In genomic region chr3:72889310-72890165, GRCh38 we compare ENCODE assay signal across 8 cellular contexts. TPM values are rescaled to one million over a fixed set of nuclear protein-coding genes. Genes with fewer than 3 reads are reported as not detected.
DNase-seq lines count a peak whose midpoint lies in the region; ATAC-seq, FAIRE-seq and TF ChIP-seq lines count a peak whose summit lies in the region.
"Had no signal": no experiment of that assay in that cellular context is flagged by ENCODE, and none has a peak within 500 bp of the region (broad histone marks: within the 10 kb centered on the region; RNA-seq: fewer than 3 reads in every experiment).

No MANE protein-coding gene starts in this region.

- TF ChIP-seq RAD21 in IMR-90 (IDR thresholded peaks at IDR 0.05; ENCODE audit: low read length) (no peak), K562 (CRISPR knock-in tag; conservative IDR thresholded peaks at IDR 0.05 in 1 of 2, IDR thresholded peaks at IDR 0.05 in 1 of 2) (no peak)

- ATAC-seq in IMR-90 (ENCODE audit: low read depth) (no peak), K562 (no peak)
- ATAC-seq: body of pancreas had no signal

- H3K23ac ChIP-seq in IMR-90 (ENCODE audit: low read depth, low read length), result peak overlapping the region; percentile 78

- TF ChIP-seq CTCF in IMR-90 (conservative IDR thresholded peaks at IDR 0.05; ENCODE audit: low read depth, low read length) (no peak), K562 (IDR thresholded peaks at IDR 0.05 in 2 of 3, conservative IDR thresholded peaks at IDR 0.05 in 1 of 3; ENCODE audit: insufficient read depth in 2 of 3, low read depth in 1 of 3, low read length in 3 of 3) (no peak), testis (IDR thresholded peaks at IDR 0.05) (no peak)

- H2BK20ac ChIP-seq in IMR-90 (ENCODE audit: low read depth, low read length), result no peak overlapping the region; the same call in 1 of the 2 replicates

- 87% methylated on average over 3 of the region's 13 CpGs; no CpG with 5 or more reads in 1 of the 2 experiments for WGBS in IMR-90 (ENCODE audit: extremely low coverage in 2 of 2, insufficient read length in 1 of 2), 2 experiments
- 60% methylated on average over 7 of the region's 13 CpGs for WGBS in K562 (ENCODE audit: insufficient coverage, low coverage, missing lambda C conversion rate)
- WGBS in testis, 2 donors, result 58 to 69% methylated on average over 12 to 13 of the region's 13 CpGs

- H2AK5ac ChIP-seq in IMR-90 (ENCODE audit: low read depth, low read length), result peak overlapping the region; percentile 77; the same call in 1 of the 2 replicates

- H3K14ac ChIP-seq in IMR-90 (replicated peaks; ENCODE audit: low read depth, low read length), result peak overlapping the region; percentile 39

- H4K5ac ChIP-seq in IMR-90 (ENCODE audit: low read depth, low read length), result peak overlapping the region; percentile 85

- H3K9me3 ChIP-seq in IMR-90 (ENCODE audit: control insufficient read depth, insufficient read depth, low read length), result no peaks in the 10 kb centered on the region
- H3K9me3 ChIP-seq in K562 (replicated peaks; ENCODE audit: control insufficient read depth, insufficient read depth, low read depth, low read length), result no peaks in the 10 kb centered on the region
- no peaks in the 10 kb centered on the region for H3K9me3 ChIP-seq in testis
- H3K9me3 ChIP-seq: body of pancreas had no signal

- H2AFZ ChIP-seq in IMR-90 (replicated peaks; ENCODE audit: low read length, poor library complexity) (no peak overlapping the region), K562 (ENCODE audit: low read depth, low read length) (peak overlapping the region; percentile 89)

- H4K20me1 ChIP-seq in IMR-90 (ENCODE audit: insufficient read depth, low read length), result peaks cover 8% of the 10 kb centered on the region; the same call in 1 of the 2 replicates
- H4K20me1 ChIP-seq in K562 (replicated peaks; ENCODE audit: control insufficient read depth, insufficient read depth, low read length), result no peaks in the 10 kb centered on the region

- H3K56ac ChIP-seq in IMR-90 (ENCODE audit: extremely low read depth, insufficient read depth, low read length), result no peak overlapping the region

- DNase-seq in IMR-90 (no peak), K562 (ENCODE audit: extremely low read depth in 1 of 4, low spot score in 3 of 4) (no peak), medulla oblongata (ENCODE audit: extremely low spot score) (peak; percentile 54), testis (peak; percentile 22), Ammon's horn (ENCODE audit: low spot score) (no peak), D341Med (ENCODE audit: low spot score) (no peak)
- DNase-seq in stimulated activated naive CD4-positive, alpha-beta T cell treated with Interleukin-2 at 50 U/mL for 16 hours (lab: John Stamatoyannopoulos, UW), result no peak
- DNase-seq: body of pancreas had no signal

- H2BK15ac ChIP-seq in IMR-90 (ENCODE audit: low read depth, low read length), result peak overlapping the region; percentile 58; the same call in 2 of the 3 replicates

- in situ Hi-C loops in IMR-90 (cut with MboI; ENCODE audit: low sequenced_read_pairs) (no loop called here), K562 (cut with MboI) (no loop called here)

- POLR2A ChIA-PET in IMR-90 (lab: Charles Lee; ENCODE audit: unreplicated experiment), result no interaction called here
- POLR2A ChIA-PET in K562 (lab: Yijun Ruan, JAX), result no interaction called here

- no peak for TF ChIP-seq EP300 in K562 (IDR thresholded peaks at IDR 0.05; ENCODE audit: low read length)

- H3K4me2 ChIP-seq in IMR-90 (ENCODE audit: low read depth, low read length), result peak overlapping the region; percentile 97
- H3K4me2 ChIP-seq in K562 (ENCODE audit: insufficient read depth, low read length), result peak overlapping the region; percentile 66

- no peaks in the 10 kb centered on the region for H3K79me2 ChIP-seq in K562 (ENCODE audit: control insufficient read depth, insufficient read depth, low read length)

- CTCF ChIA-PET in IMR-90 (lab: Yijun Ruan, JAX), result interaction anchor here (1.0 kb wide), 1 partner anchor 38 kb away, joined by 3 read pairs; no protein-coding TSS in a partner anchor
- CTCF ChIA-PET in K562 (lab: Yijun Ruan, JAX; ENCODE audit: low intra/inter-chr PET ratio), result no interaction called here

- H2AK9ac ChIP-seq in IMR-90 (replicated peaks; ENCODE audit: low read depth, low read length, poor library complexity), result no peak overlapping the region

- dilution Hi-C loops in IMR-90 (cut with HindIII; ENCODE audit: low sequenced_read_pairs, unreplicated experiment), result no loop called here

- H3K79me1 ChIP-seq in IMR-90 (ENCODE audit: low read depth in 1 of 2, low read length in 2 of 2), result peaks cover 0 to 23% of the 10 kb centered on the region in 2 experiments; a peak in 3 of 4 replicates

- peak overlapping the region; percentile 62 for H3K4ac ChIP-seq in IMR-90 (ENCODE audit: low read depth, low read length)

- H3K18ac ChIP-seq in IMR-90 (ENCODE audit: low read depth, low read length), result peak overlapping the region; percentile 89

- intact Hi-C loops in IMR-90 (cut with micrococcal nuclease) (loop anchor here (2.0 to 5.0 kb wide), 3 partner anchors 41 to 442 kb away; partner anchors contain the start of genes PPP4R2, RYBP and SHQ1), K562 (cut with micrococcal nuclease) (loop anchor here (5.0 kb wide), 3 partner anchors 42 to 108 kb away; partner anchors contain the start of genes PPP4R2 and SHQ1), testis (cut with DNase I; ENCODE audit: low total_unique reads) (no loop called here)

- peak overlapping the region; percentile 0 for H2BK5ac ChIP-seq in IMR-90 (ENCODE audit: low read depth, low read length, poor library complexity, severe bottlenecking)

- H3K36me3 ChIP-seq in IMR-90 (ENCODE audit: control insufficient read depth, insufficient read depth, low read length), result no peaks in the 10 kb centered on the region
- no peaks in the 10 kb centered on the region for H3K36me3 ChIP-seq in K562 (ENCODE audit: control insufficient read depth, insufficient read depth, low read length)
- H3K36me3 ChIP-seq in testis (ENCODE audit: low read depth, missing control alignments), result no peaks in the 10 kb centered on the region

- FAIRE-seq in K562 (lab: Jason Lieb, UNC), result no peak

- H3K27ac ChIP-seq in IMR-90 (ENCODE audit: insufficient read depth, low read length) (peak overlapping the region; percentile 79; the same call in 1 of the 2 replicates), K562 (ENCODE audit: extremely low read depth, low read depth, low read length) (peak overlapping the region; percentile 40; the same call in 1 of the 3 replicates), testis (peak overlapping the region in 1 of 2 donors; percentile 68)

- H4K8ac ChIP-seq in IMR-90 (ENCODE audit: low read depth in 2 of 2, low read length in 2 of 2), result peak overlapping the region in 1 of 2 experiments; percentile 49; a peak in 2 of 4 replicates

- H3K27me3 ChIP-seq in IMR-90 (ENCODE audit: control insufficient read depth, insufficient read depth, low read length) (no peaks in the 10 kb centered on the region), K562 (ENCODE audit: control insufficient read depth in 2 of 2, insufficient read depth in 2 of 2, low read length in 2 of 2) (no peaks in the 10 kb centered on the region), testis (no peaks in the 10 kb centered on the region)
- H3K27me3 ChIP-seq: body of pancreas had no signal

- H2BK120ac ChIP-seq in IMR-90 (ENCODE audit: low read depth, low read length), result peak overlapping the region; percentile 59

- H3K4me1 ChIP-seq in IMR-90 (ENCODE audit: control insufficient read depth, insufficient read depth, low read length) (peaks cover 21% of the 10 kb centered on the region), K562 (replicated peaks in 1 of 2; ENCODE audit: control insufficient read depth in 2 of 2, insufficient read depth in 2 of 2, low read length in 2 of 2) (peaks cover 4 to 25% of the 10 kb centered on the region in 2 experiments; a peak in 3 of 5 replicates), testis (peaks cover 24% of the 10 kb centered on the region)

- H3K4me3 ChIP-seq in IMR-90 (ENCODE audit: insufficient read depth, low read depth, low read length), result peak overlapping the region; percentile 53
- no peak overlapping the region for H3K4me3 ChIP-seq in K562
- peak overlapping the region in 1 of 2 donors; percentile 53 for H3K4me3 ChIP-seq in testis
- H3K4me3 ChIP-seq: body of pancreas had no signal

- peaks cover 12% of the 10 kb centered on the region for H3K9me1 ChIP-seq in IMR-90 (ENCODE audit: insufficient read depth, low read length)
- no peaks in the 10 kb centered on the region for H3K9me1 ChIP-seq in K562 (ENCODE audit: control insufficient read depth, insufficient read depth, low read length)

- TF ChIP-seq POLR2A in IMR-90 (IDR thresholded peaks at IDR 0.05; ENCODE audit: low read depth, low read length) (no peak), K562 (conservative IDR thresholded peaks at IDR 0.05) (no peak), testis (IDR thresholded peaks at IDR 0.05) (no peak)

- H3K9ac ChIP-seq in IMR-90 (ENCODE audit: low read depth, low read length), result peak overlapping the region; percentile 88
- peak overlapping the region; percentile 61 to 68; a peak in 2 of 4 replicates for H3K9ac ChIP-seq in K562 (ENCODE audit: insufficient read depth in 1 of 2, low read depth in 2 of 2, low read length in 2 of 2)

- peak overlapping the region; percentile 1; the same call in 1 of the 2 replicates for H4K91ac ChIP-seq in IMR-90 (ENCODE audit: insufficient read depth, low read depth, low read length)

- no TSS peak for BruUV-seq in IMR-90 (replicated peaks; lab: Mats Ljungman, UMichigan)
- BruUV-seq in K562 (replicated peaks; lab: Mats Ljungman, UMichigan), result no TSS peak

RNA-seq across cellular contexts. Expression of gene GXYLT2, which starts 1.7 kb away (rescaled TPM):
- total RNA-seq in IMR-90 (2012; rRNA removed), result 11.1 and 11.4 TPM in 2 replicates
- 4.8 and 5.7 TPM in 2 replicates for polyA plus RNA-seq in IMR-90 (2012; rRNA removed)
- 3.4 and 4.0 TPM in 2 replicates for polyA plus RNA-seq in IMR-90 (2012; cell fraction: cytosol; rRNA removed)
- 1.4 and 7.8 TPM in 2 replicates for polyA plus RNA-seq in IMR-90 (2012; cell fraction: nucleus; rRNA removed; ENCODE audit: low replicate concordance)
- 1.6 and 2.1 TPM in 2 replicates for total RNA-seq in K562 (2011; cell fraction: chromatin; rRNA removed; ENCODE audit: low replicate concordance)
- total RNA-seq in K562 (2011; cell fraction: nucleolus; rRNA removed), result 0.92 and 1.0 TPM in 2 replicates
- total RNA-seq in K562 (2011; cell fraction: nucleoplasm; rRNA removed), result 2.0 and 4.3 TPM in 2 replicates
- 3.1 and 4.8 TPM in 2 replicates for total RNA-seq in K562 (2014; rRNA removed)
- 5.7 and 6.0 TPM in 2 replicates for total RNA-seq in K562 (2014; rRNA removed; fragmentation: Illumina TruSeq; extraction: Trizol)
- total RNA-seq in K562 (2015; rRNA removed; fragmentation: Illumina TruSeq; extraction: Trizol), result 4.1 and 4.9 TPM in 2 replicates
- 4.7 and 5.8 TPM in 2 replicates for total RNA-seq in K562 (2021)
- polyA plus RNA-seq in K562 (2011; rRNA removed), result 1.9 and 2.5 TPM in 2 replicates
- 0.92 and 2.9 TPM in 2 replicates for polyA plus RNA-seq in K562 (2011; cell fraction: cytosol; rRNA removed)
- polyA plus RNA-seq in K562 (2011; cell fraction: nucleus; rRNA removed), result 0.74 and 1.7 TPM in 2 replicates
- 2.9 and 3.0 TPM in 2 replicates for polyA plus RNA-seq in K562 (2012)
- 3.1 and 3.3 TPM in 2 replicates for polyA plus RNA-seq in K562 (2014; fragmentation: Illumina TruSeq; extraction: Trizol)
- polyA plus RNA-seq in K562 (2014; fragmentation: Nextera tagmentation; extraction: Ambion mirVana), result 1 to 10 TPM in 1 of 2 experiments, under 1 TPM in 1; 0.71 to 1.4 TPM
- 2.6 and 4.0 TPM in 2 replicates for polyA plus RNA-seq in K562 (2014; rRNA removed)
- 1.5 and 3.4 TPM in 2 replicates for polyA minus RNA-seq in K562 (2011; rRNA and poly(A)+ RNA removed)
- polyA minus RNA-seq in K562 (2011; cell fraction: cytosol; rRNA and poly(A)+ RNA removed), result 1.0 and 1.3 TPM in 2 replicates
- 0.54 and 1.7 TPM in 2 replicates for polyA minus RNA-seq in K562 (2011; cell fraction: nucleus; rRNA and poly(A)+ RNA removed)
- total RNA-seq in testis, result 10 to 100 TPM; 17.6 to 27.8 TPM
- polyA plus RNA-seq in testis (ENCODE audit: insufficient read depth, low read depth, low replicate concordance), result 9.7 TPM

RNA-seq across cellular contexts. Expression of gene SHQ1, which starts 41.3 kb away (rescaled TPM):
- total RNA-seq in IMR-90 (2012; rRNA removed) (19.4 and 28.6 TPM in 2 replicates), K562 (2014; rRNA removed) (12.8 and 13.9 TPM in 2 replicates), K562 (2014; rRNA removed; fragmentation: Illumina TruSeq; extraction: Trizol) (20.9 and 22.4 TPM in 2 replicates), K562 (2015; rRNA removed; fragmentation: Illumina TruSeq; extraction: Trizol) (17.2 and 17.6 TPM in 2 replicates), K562 (2021) (21.1 and 25.0 TPM in 2 replicates), testis (10 to 100 TPM; 21.2 to 26.9 TPM)
- polyA plus RNA-seq in IMR-90 (2012; rRNA removed) (8.1 and 10.4 TPM in 2 replicates), K562 (2011; rRNA removed) (9.5 and 14.1 TPM in 2 replicates), K562 (2014; fragmentation: Illumina TruSeq; extraction: Trizol) (14.3 and 15.7 TPM in 2 replicates), K562 (2014; fragmentation: Nextera tagmentation; extraction: Ambion mirVana) (1 to 10 TPM; 9.2 to 9.8 TPM), K562 (2014; rRNA removed) (10.8 and 13.2 TPM in 2 replicates), testis (ENCODE audit: insufficient read depth, low read depth, low replicate concordance) (20.1 TPM)
- 3.2 and 4.4 TPM in 2 replicates for polyA plus RNA-seq in IMR-90 (2012; cell fraction: cytosol; rRNA removed)
- polyA plus RNA-seq in IMR-90 (2012; cell fraction: nucleus; rRNA removed; ENCODE audit: low replicate concordance), result 1.8 and 9.9 TPM in 2 replicates
- total RNA-seq in K562 (2011; cell fraction: chromatin; rRNA removed; ENCODE audit: low replicate concordance), result 15.6 and 34.8 TPM in 2 replicates
- total RNA-seq in K562 (2011; cell fraction: nucleolus; rRNA removed), result 12.4 and 20.0 TPM in 2 replicates
- 12.4 and 23.8 TPM in 2 replicates for total RNA-seq in K562 (2011; cell fraction: nucleoplasm; rRNA removed)
- 3.8 and 5.6 TPM in 2 replicates for polyA plus RNA-seq in K562 (2011; cell fraction: cytosol; rRNA removed)
- polyA plus RNA-seq in K562 (2011; cell fraction: nucleus; rRNA removed), result 6.1 and 8.7 TPM in 2 replicates
- 6.7 and 13.0 TPM in 2 replicates for polyA plus RNA-seq in K562 (2012)
- 16.5 and 19.1 TPM in 2 replicates for polyA minus RNA-seq in K562 (2011; rRNA and poly(A)+ RNA removed)
- 8.6 and 12.0 TPM in 2 replicates for polyA minus RNA-seq in K562 (2011; cell fraction: cytosol; rRNA and poly(A)+ RNA removed)
- 26.0 and 26.5 TPM in 2 replicates for polyA minus RNA-seq in K562 (2011; cell fraction: nucleus; rRNA and poly(A)+ RNA removed)

Comparison
In these comparisons a context has a peak if more than half of its experiments do, and no peak if none do; other contexts are left out.
1. DNase-seq: peak in medulla oblongata (single experiment) and testis (single experiment); none in IMR-90 (single experiment), K562 (0 of 4), stimulated activated naive CD4-positive, alpha-beta T cell treated with Interleukin-2 at 50 U/mL for 16 hours (single experiment), Ammon's horn (single experiment) and D341Med (single experiment).